Comparison of ENCODE assay signal across 17 cellular contexts in the genomic region with DNA sequence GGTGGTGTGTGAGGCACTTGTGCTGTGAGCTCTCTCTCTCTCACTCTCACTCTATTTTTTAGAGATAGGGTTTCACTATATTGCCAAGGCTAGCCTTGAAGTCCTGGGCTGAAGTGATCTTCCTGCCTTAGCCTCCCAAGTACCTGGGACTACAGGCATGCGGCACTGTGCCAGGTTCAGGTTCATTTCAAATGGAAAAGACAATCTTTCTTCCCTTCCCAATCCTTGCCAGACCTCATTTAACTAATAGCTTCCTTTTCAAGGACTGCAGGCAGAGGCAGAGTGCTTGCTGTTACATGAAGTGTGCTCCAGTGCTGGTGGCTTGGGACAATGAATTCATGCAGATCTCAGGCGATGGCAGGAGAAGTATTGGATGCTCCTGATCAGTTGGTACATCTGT.
DNase-seq lines count a peak whose midpoint lies in the region; ATAC-seq, FAIRE-seq and TF ChIP-seq lines count a peak whose summit lies in the region.
"Had no signal": no experiment of that assay in that cellular context is flagged by ENCODE, and none has a peak within 500 bp of the region (broad histone marks: within the 10 kb centered on the region; RNA-seq: fewer than 3 reads in every experiment).

No MANE protein-coding gene starts in this region.

- FAIRE-seq in K562 (lab: Jason Lieb, UNC), result peak; percentile 42
- FAIRE-seq: D721Med had no signal

- POLR2A ChIA-PET in K562 (lab: Yijun Ruan, JAX), result interaction anchor here (0.6 to 0.7 kb wide), 6 partner anchors 18 to 901 kb away, joined by 3 to 4 read pairs (median 4); no protein-coding TSS in a partner anchor

- no peaks in the 10 kb centered on the region for H3K27me3 Mint-ChIP-seq in mesothelial cell of epicardium (ENCODE audit: low read depth)

- no peaks in the 10 kb centered on the region for H3K9me1 ChIP-seq in K562 (ENCODE audit: control insufficient read depth, insufficient read depth, low read length)

- TF ChIP-seq POLR2A in K562 (conservative IDR thresholded peaks at IDR 0.05), result no peak

- H3K4me3 ChIP-seq in cardiac muscle cell (no peak overlapping the region), K562 (no peak overlapping the region), MG63 (no peak overlapping the region)
- H3K4me3 ChIP-seq: BLaER1, left lung had no signal

- TF ChIP-seq RAD21 in K562 (CRISPR knock-in tag; conservative IDR thresholded peaks at IDR 0.05 in 1 of 2, IDR thresholded peaks at IDR 0.05 in 1 of 2), result no peak

- peak overlapping the region; percentile 49 for H3K27ac Mint-ChIP-seq in mesothelial cell of epicardium
- H3K27ac Mint-ChIP-seq: activated naive CD8-positive, alpha-beta T cell treated with anti-CD3 and anti-CD28 coated beads, Interleukin-2, amount 10 ng/mL, durations not matched to agents 7 days and 5 days had no signal

- H2AFZ ChIP-seq in K562 (ENCODE audit: low read depth, low read length), result peak overlapping the region; percentile 58

- no peak for TF ChIP-seq EP300 in K562 (IDR thresholded peaks at IDR 0.05; ENCODE audit: low read length)

- no peaks in the 10 kb centered on the region for H3K36me3 Mint-ChIP-seq in mesothelial cell of epicardium
- H3K36me3 Mint-ChIP-seq: activated naive CD8-positive, alpha-beta T cell treated with anti-CD3 and anti-CD28 coated beads, Interleukin-2, amount 10 ng/mL, durations not matched to agents 7 days and 5 days had no signal

- DNase-seq in cardiac muscle cell (ENCODE audit: low read depth in 1 of 2, low spot score in 1 of 2) (no peak), cardiac septum (ENCODE audit: low spot score) (no peak), K562 (ENCODE audit: extremely low read depth in 1 of 4, low spot score in 3 of 4) (no peak), mesothelial cell of epicardium (ENCODE audit: low spot score in 2 of 2, unreplicated experiment in 2 of 2) (no peak), MG63 (no peak), pons (ENCODE audit: low spot score) (no peak), GM10266 (ENCODE audit: extremely low spot score) (no peak)
- DNase-seq: activated CD4-positive, alpha-beta T cell treated with anti-CD3 and anti-CD28 coated beads for 1 hour; activated naive CD8-positive, alpha-beta T cell treated with anti-CD3 and anti-CD28 coated beads, Interleukin-2, amount 10 ng/mL, durations not matched to agents 7 days and 5 days; effector memory CD4-positive, alpha-beta T cell; left lung; NCI-H510A treated with DMSO at 0.1 percent for 48 hours; substantia nigra had no signal

- no peaks in the 10 kb centered on the region for H4K20me1 ChIP-seq in K562 (replicated peaks; ENCODE audit: control insufficient read depth, insufficient read depth, low read length)
- H4K20me1 ChIP-seq: BLaER1 had no signal

- peaks cover 41% of the 10 kb centered on the region for H3K4me1 Mint-ChIP-seq in mesothelial cell of epicardium

- peak overlapping the region; percentile 1 to 53; a peak in 1 of 4 replicates for H3K9ac ChIP-seq in K562 (ENCODE audit: insufficient read depth in 1 of 2, low read depth in 2 of 2, low read length in 2 of 2)
- H3K9ac ChIP-seq: BLaER1 had no signal

- TF ChIP-seq CTCF in cardiac muscle cell (IDR thresholded peaks at IDR 0.05; ENCODE audit: low read depth, low read length) (no peak), K562 (IDR thresholded peaks at IDR 0.05 in 2 of 3, conservative IDR thresholded peaks at IDR 0.05 in 1 of 3; ENCODE audit: insufficient read depth in 2 of 3, low read depth in 1 of 3, low read length in 3 of 3) (no peak), mesothelial cell of epicardium (IDR thresholded peaks at IDR 0.05; ENCODE audit: unreplicated experiment) (no peak), GM10266 (IDR thresholded peaks at IDR 0.05; ENCODE audit: control insufficient read depth, insufficient read depth, low read depth, missing control alignments) (no peak)

- H3K36me3 ChIP-seq in cardiac muscle cell (no peaks in the 10 kb centered on the region), K562 (ENCODE audit: control insufficient read depth, insufficient read depth, low read length) (no peaks in the 10 kb centered on the region), MG63 (no peaks in the 10 kb centered on the region)
- H3K36me3 ChIP-seq: BLaER1, left lung had no signal

- BruUV-seq in K562 (replicated peaks; lab: Mats Ljungman, UMichigan), result no TSS peak

- CTCF ChIA-PET in K562 (lab: Yijun Ruan, JAX; ENCODE audit: low intra/inter-chr PET ratio), result interaction anchor here (0.7 kb wide), 1 partner anchor 443 kb away, joined by 3 read pairs; no protein-coding TSS in a partner anchor

- in situ Hi-C loops in K562 (cut with MboI), result no loop called here

- intact Hi-C loops in cardiac septum (cut with DNase I), result no loop called here
- intact Hi-C loops in K562 (cut with micrococcal nuclease), result no loop called here

- H3K4me1 ChIP-seq in cardiac muscle cell (ENCODE audit: low read depth) (peaks cover 33% of the 10 kb centered on the region), K562 (replicated peaks in 1 of 2; ENCODE audit: control insufficient read depth in 2 of 2, insufficient read depth in 2 of 2, low read length in 2 of 2) (peaks cover 38 to 47% of the 10 kb centered on the region in 2 experiments)
- H3K4me1 ChIP-seq: BLaER1, left lung had no signal

- no peak overlapping the region for H3K4me3 Mint-ChIP-seq in mesothelial cell of epicardium
- H3K4me3 Mint-ChIP-seq: activated naive CD8-positive, alpha-beta T cell treated with anti-CD3 and anti-CD28 coated beads, Interleukin-2, amount 10 ng/mL, durations not matched to agents 7 days and 5 days had no signal

- H3K4me2 ChIP-seq in K562 (ENCODE audit: insufficient read depth, low read length), result no peak overlapping the region; the same call in 1 of the 2 replicates
- H3K4me2 ChIP-seq: BLaER1 had no signal

- 46% methylated on average over 2 of the region's 2 CpGs for WGBS in K562 (ENCODE audit: insufficient coverage, low coverage, missing lambda C conversion rate)

- no peaks in the 10 kb centered on the region for H3K79me2 ChIP-seq in K562 (ENCODE audit: control insufficient read depth, insufficient read depth, low read length)

- ATAC-seq in K562 (no peak), GM18861 (IDR thresholded peaks at IDR 0.05; ENCODE audit: unreplicated experiment) (no peak)
- ATAC-seq: left lung, sciatic nerve had no signal

- H3K9me3 ChIP-seq in cardiac muscle cell (ENCODE audit: low read depth) (no peaks in the 10 kb centered on the region), K562 (replicated peaks; ENCODE audit: control insufficient read depth, insufficient read depth, low read depth, low read length) (no peaks in the 10 kb centered on the region), MG63 (no peaks in the 10 kb centered on the region)
- H3K9me3 ChIP-seq: BLaER1, left lung had no signal

- no peaks in the 10 kb centered on the region for H3K9me3 Mint-ChIP-seq in mesothelial cell of epicardium
- H3K9me3 Mint-ChIP-seq: activated naive CD8-positive, alpha-beta T cell treated with anti-CD3 and anti-CD28 coated beads, Interleukin-2, amount 10 ng/mL, durations not matched to agents 7 days and 5 days had no signal

- no peaks in the 10 kb centered on the region for H3K27me3 ChIP-seq in cardiac muscle cell
- no peaks in the 10 kb centered on the region for H3K27me3 ChIP-seq in K562 (ENCODE audit: control insufficient read depth in 2 of 2, insufficient read depth in 2 of 2, low read length in 2 of 2)
- H3K27me3 ChIP-seq in MG63, result no peaks in the 10 kb centered on the region; the same call in 1 of the 2 replicates
- H3K27me3 ChIP-seq: BLaER1, left lung had no signal

- peak overlapping the region; percentile 52 for H3K27ac ChIP-seq in cardiac muscle cell
- H3K27ac ChIP-seq in K562 (ENCODE audit: extremely low read depth, low read depth, low read length), result peak overlapping the region; percentile 61; the same call in 2 of the 3 replicates
- H3K27ac ChIP-seq: BLaER1, left lung had no signal

TF ChIP-seq in K562, 482 proteins besides CTCF, POLR2A, EP300 and RAD21:
- TF ChIP-seq SAFB2 (IDR thresholded peaks at IDR 0.05; ENCODE audit: borderline replicate concordance, low read depth, low read length, severe bottlenecking), result no peak
- no peak for TF ChIP-seq POLR2B (IDR thresholded peaks at IDR 0.05; ENCODE audit: low read depth, partially characterized antibody)
- TF ChIP-seq FOSL1 (tag; conservative IDR thresholded peaks at IDR 0.05), result 0 out of 2 replicates have a peak, but pooled peaks have one; percentile 5
